In the genomic region with DNA sequence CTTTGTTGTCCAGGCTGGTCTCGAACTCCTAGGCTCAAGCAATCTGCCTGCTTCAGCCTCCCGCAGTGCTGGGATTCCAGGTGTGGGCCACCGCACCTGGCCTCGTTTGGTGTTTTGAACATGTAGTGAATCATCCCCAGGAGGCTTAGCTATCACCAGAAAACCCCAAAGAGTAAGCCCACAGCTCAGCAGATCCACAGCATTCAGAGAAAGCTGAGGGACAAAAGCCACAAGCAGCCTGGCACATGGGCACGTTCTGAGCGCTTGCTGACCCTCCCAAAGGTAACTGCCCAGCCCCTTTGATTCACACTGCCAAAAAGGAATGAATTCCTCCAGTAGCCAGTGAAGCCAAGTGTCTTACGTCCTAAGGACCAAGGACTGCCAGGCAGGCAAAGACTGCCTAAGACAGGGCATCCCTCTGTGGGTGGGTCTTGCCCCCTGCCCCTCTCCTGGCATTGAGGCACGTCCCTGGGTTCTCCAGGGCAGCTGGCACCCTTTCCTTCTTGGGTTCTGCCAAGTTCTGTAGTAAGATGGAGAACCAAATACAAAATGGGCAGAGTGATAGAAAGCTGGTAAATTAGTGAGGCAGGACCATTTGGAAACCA, we compare ENCODE assay signal across 8 cellular contexts. TPM values are rescaled to one million over a fixed set of nuclear protein-coding genes. Genes with fewer than 3 reads are reported as not detected.
DNase-seq lines count a peak whose midpoint lies in the region; ATAC-seq lines count a peak whose summit lies in the region.

No MANE protein-coding gene starts in this region.

- no peaks in the 10 kb centered on the region for H3K27me3 Mint-ChIP-seq in activated T-cell treated with anti-CD3 and anti-CD28 coated beads, Interleukin-2, amount 50 U/mL, for 72 hours (ENCODE audit: low read depth)

- H3K9me3 Mint-ChIP-seq in activated T-cell treated with anti-CD3 and anti-CD28 coated beads, Interleukin-2, amount 50 U/mL, for 72 hours = no peaks in the 10 kb centered on the region

- peaks cover 92% of the 10 kb centered on the region for H3K4me1 Mint-ChIP-seq in activated T-cell treated with anti-CD3 and anti-CD28 coated beads, Interleukin-2, amount 50 U/mL, for 72 hours (ENCODE audit: low read depth)

- no peak for DNase-seq in activated CD4-positive, CD25-positive, alpha-beta regulatory T cell (lab: John Stamatoyannopoulos, UW)
- peak; percentile 48 to 59 for DNase-seq in activated T-cell treated with anti-CD3 and anti-CD28 coated beads, Interleukin-2, amount 50 U/mL, for 72 hours
- peak; percentile 40 for DNase-seq in glomerular visceral epithelial cell (ENCODE audit: extremely low spot score)
- no peak for DNase-seq in substantia nigra (lab: John Stamatoyannopoulos, UW)
- DNase-seq in anterior cingulate cortex (lab: John Stamatoyannopoulos, UW) = no peak
- DNase-seq in NCI-H524 treated with DMSO at 0.1 percent for 48 hours (lab: John Stamatoyannopoulos, UW) = no peak
- no peak for DNase-seq in effector CD8-positive, alpha-beta T cell (lab: John Stamatoyannopoulos, UW)

- peak overlapping the region; percentile 28 for H3K27ac ChIP-seq in substantia nigra (ENCODE audit: low read depth, low read length, poor library complexity, severe bottlenecking)

- ATAC-seq in activated CD4-positive, CD25-positive, alpha-beta regulatory T cell treated with anti-CD3 and anti-CD28 coated beads, Interleukin-2, amount 50 U/mL, for 24 hours = peak; percentile 16 to 19
- ATAC-seq in activated T-cell treated with anti-CD3 and anti-CD28 coated beads, Interleukin-2, amount 50 U/mL, for 72 hours (replicated peaks in 1 of 2) = peak; percentile 11 to 22

- H3K36me3 Mint-ChIP-seq in activated T-cell treated with anti-CD3 and anti-CD28 coated beads, Interleukin-2, amount 50 U/mL, for 72 hours (ENCODE audit: insufficient read depth in 2 of 2) = peaks cover 23 to 36% of the 10 kb centered on the region in 2 donors

- H3K27ac Mint-ChIP-seq in activated T-cell treated with anti-CD3 and anti-CD28 coated beads, Interleukin-2, amount 50 U/mL, for 72 hours = peak overlapping the region; percentile 96

- H3K4me3 Mint-ChIP-seq in activated T-cell treated with anti-CD3 and anti-CD28 coated beads, Interleukin-2, amount 50 U/mL, for 72 hours = peak overlapping the region; percentile 87

RNA-seq across cellular contexts. Expression of a gene that starts 31.7 kb away (rescaled TPM):
- total RNA-seq in activated T-cell treated with anti-CD3 and anti-CD28 coated beads, Interleukin-2, amount 50 U/mL, for 72 hours = 100 to 1,000 TPM; 101 to 107 TPM

Comparison
In these comparisons a context has a peak if more than half of its experiments do, and no peak if none do; other contexts are left out.
1. DNase-seq: peak in activated T-cell treated with anti-CD3 and anti-CD28 coated beads, Interleukin-2, amount 50 U/mL, for 72 hours (2 of 2) and glomerular visceral epithelial cell (single experiment); none in activated CD4-positive, CD25-positive, alpha-beta regulatory T cell (0 of 4), substantia nigra (0 of 49), anterior cingulate cortex (0 of 58), NCI-H524 treated with DMSO at 0.1 percent for 48 hours (single experiment) and effector CD8-positive, alpha-beta T cell (single experiment).